Comparison of ENCODE assay signal across 21 cellular contexts in the genomic region with DNA sequence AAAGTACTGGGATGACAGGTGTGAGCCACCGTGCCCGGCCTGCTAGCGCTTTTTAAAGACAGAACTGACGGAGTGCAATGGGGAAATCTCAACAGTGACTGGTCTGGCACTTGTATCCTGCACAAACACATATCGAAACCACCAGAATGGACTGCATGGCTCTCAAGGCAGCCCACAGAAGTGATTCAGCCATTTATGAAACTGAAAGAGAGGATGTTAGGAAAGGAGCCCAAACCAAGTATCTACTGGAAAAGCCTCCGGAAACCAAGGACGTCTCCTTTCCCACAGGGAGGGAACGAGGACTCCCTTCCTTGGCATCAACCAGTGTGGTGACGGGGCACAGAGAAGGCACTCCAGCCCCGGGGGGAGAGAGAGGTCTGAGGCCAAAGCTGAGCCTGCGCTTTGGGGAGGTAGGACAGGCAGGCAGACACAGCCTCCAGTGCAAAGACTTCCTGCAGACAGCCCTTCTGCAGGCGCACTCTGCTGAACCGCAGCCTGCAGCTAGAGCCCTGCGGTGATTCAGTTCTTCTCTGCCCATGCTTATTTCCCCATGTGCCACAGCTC. TPM values are rescaled to one million over a fixed set of nuclear protein-coding genes. Genes with fewer than 3 reads are reported as not detected.
DNase-seq lines count a peak whose midpoint lies in the region; ATAC-seq and TF ChIP-seq lines count a peak whose summit lies in the region.
"Had no signal": no experiment of that assay in that cellular context is flagged by ENCODE, and none has a peak within 500 bp of the region (broad histone marks: within the 10 kb centered on the region; RNA-seq: fewer than 3 reads in every experiment).

No MANE protein-coding gene starts in this region.

- H3K9me3 ChIP-seq in MG63, result peaks cover 3% of the 10 kb centered on the region
- H3K9me3 ChIP-seq: uterus had no signal

- peaks cover 76% of the 10 kb centered on the region for H3K36me3 ChIP-seq in MG63
- H3K36me3 ChIP-seq: breast epithelium, uterus had no signal

- intact Hi-C loops in dorsolateral prefrontal cortex (cut with DNase I), result loop anchor here in 1 of 2 donors (10.0 kb wide), 1 partner anchor 542 kb away; the partner anchor contains the start of gene TMEM132C
- intact Hi-C loops in natural killer cell (cut with micrococcal nuclease), result no loop called here

- peak overlapping the region in 52 of 59 donors; percentile 0 to 86 (median 57) for H3K27ac ChIP-seq in dorsolateral prefrontal cortex
- H3K27ac ChIP-seq: breast epithelium, SK-N-MC, uterus had no signal

- peaks cover 42% of the 10 kb centered on the region for H3K36me3 Mint-ChIP-seq in natural killer cell

- H3K4me1 Mint-ChIP-seq in natural killer cell, result peaks cover 46 to 51% of the 10 kb centered on the region in 2 donors

- DNase-seq in AG09309 (ENCODE audit: low read depth) (peak; percentile 71), MG63 (peak; percentile 77), dorsolateral prefrontal cortex (peak in 4 of 10 donors; percentile 22 to 62 (median 53)), natural killer cell (no peak), NCI-H1694 treated with DMSO at 0.1 percent for 48 hours (lab: John Stamatoyannopoulos, UW) (no peak)
- DNase-seq in stimulated activated naive CD4-positive, alpha-beta T cell (lab: John Stamatoyannopoulos, UW), result no peak
- DNase-seq: activated CD4-positive, alpha-beta T cell treated with anti-CD3 and anti-CD28 coated beads, Interleukin-2, amount 10 ng/mL, durations not matched to agents 24 days and 14 days; effector memory CD4-positive, alpha-beta T cell; H9; IMR-90; NCI-H1092; NCI-H226; stimulated activated naive B cell treated with anti-CD40 and anti-IgM and Interleukin-4, amounts not matched to agents 10 μg/mL and 1 μg/mL and 100 μg/mL, for 72 hours; uterus had no signal

- no peaks in the 10 kb centered on the region for H3K9me3 Mint-ChIP-seq in natural killer cell
- H3K9me3 Mint-ChIP-seq: activated CD4-positive, alpha-beta T cell treated with anti-CD3 and anti-CD28 coated beads, Interleukin-2, amount 10 ng/mL, durations not matched to agents 24 days and 14 days; activated naive CD4-positive, alpha-beta T cell treated with anti-CD3 and anti-CD28 coated beads, Interleukin-2, amount 50 U/mL, for 24 hours; H9; stimulated activated naive B cell treated with anti-CD40 and anti-IgM and Interleukin-4, amounts not matched to agents 10 μg/mL and 1 μg/mL and 100 μg/mL, for 72 hours had no signal

- peak overlapping the region; percentile 45 for H3K4me3 Mint-ChIP-seq in natural killer cell
- H3K4me3 Mint-ChIP-seq: activated CD4-positive, alpha-beta T cell treated with anti-CD3 and anti-CD28 coated beads, Interleukin-2, amount 10 ng/mL, durations not matched to agents 24 days and 14 days; activated naive CD4-positive, alpha-beta T cell treated with anti-CD3 and anti-CD28 coated beads, Interleukin-2, amount 50 U/mL, for 24 hours; H9; stimulated activated naive B cell treated with anti-CD40 and anti-IgM and Interleukin-4, amounts not matched to agents 10 μg/mL and 1 μg/mL and 100 μg/mL, for 72 hours had no signal

- ATAC-seq in natural killer cell, result no peak
- ATAC-seq in HG03354 (IDR thresholded peaks at IDR 0.05; ENCODE audit: poor library complexity, severe bottlenecking, unreplicated experiment), result no peak
- ATAC-seq in HG02759 (IDR thresholded peaks at IDR 0.05; ENCODE audit: unreplicated experiment), result no peak
- ATAC-seq: stimulated activated naive B cell treated with anti-CD40 and anti-IgM and Interleukin-4, amounts not matched to agents 10 μg/mL and 1 μg/mL and 100 μg/mL, for 72 hours had no signal

- H3K27me3 ChIP-seq in MG63 (no peaks in the 10 kb centered on the region), dorsolateral prefrontal cortex (no peaks in the 10 kb centered on the region)
- H3K27me3 ChIP-seq: breast epithelium, uterus had no signal

- TF ChIP-seq CTCF in AG09309 (IDR thresholded peaks at IDR 0.05; ENCODE audit: control insufficient read depth, insufficient read depth, low read depth, low read length, missing control alignments), result no peak
- TF ChIP-seq CTCF in dorsolateral prefrontal cortex (IDR thresholded peaks at IDR 0.05 in 54 of 56, conservative IDR thresholded peaks at IDR 0.05 in 2 of 56; ENCODE audit: low read depth in 1 of 56, partially characterized antibody in 56 of 56), result no peak
- TF ChIP-seq CTCF in natural killer cell (IDR thresholded peaks at IDR 0.05), result no peak

- H3K27me3 Mint-ChIP-seq in natural killer cell (ENCODE audit: low read depth in 2 of 2), result no peaks in the 10 kb centered on the region
- H3K27me3 Mint-ChIP-seq: activated CD4-positive, alpha-beta T cell treated with anti-CD3 and anti-CD28 coated beads, Interleukin-2, amount 10 ng/mL, durations not matched to agents 24 days and 14 days; activated naive CD4-positive, alpha-beta T cell treated with anti-CD3 and anti-CD28 coated beads, Interleukin-2, amount 50 U/mL, for 24 hours; stimulated activated naive B cell treated with anti-CD40 and anti-IgM and Interleukin-4, amounts not matched to agents 10 μg/mL and 1 μg/mL and 100 μg/mL, for 72 hours had no signal

- H3K4me3 ChIP-seq in AG09309 (ENCODE audit: control insufficient read depth, low read depth, low read length) (peak overlapping the region; percentile 32), MG63 (no peak overlapping the region), dorsolateral prefrontal cortex (peak overlapping the region in 1 of 59 donors; percentile 14)
- H3K4me3 ChIP-seq: breast epithelium, SK-N-MC, smooth muscle cell, uterus had no signal

- H3K27ac Mint-ChIP-seq in natural killer cell, result peak overlapping the region; percentile 99
- H3K27ac Mint-ChIP-seq: activated CD4-positive, alpha-beta T cell treated with anti-CD3 and anti-CD28 coated beads, Interleukin-2, amount 10 ng/mL, durations not matched to agents 24 days and 14 days; activated naive CD4-positive, alpha-beta T cell treated with anti-CD3 and anti-CD28 coated beads, Interleukin-2, amount 50 U/mL, for 24 hours; stimulated activated naive B cell treated with anti-CD40 and anti-IgM and Interleukin-4, amounts not matched to agents 10 μg/mL and 1 μg/mL and 100 μg/mL, for 72 hours had no signal

RNA-seq across cellular contexts. Expression of gene SLC15A4, which starts 16.5 kb away (rescaled TPM):
- total RNA-seq in MG63 (2014; rRNA removed; shearing (Covaris generic); ENCODE audit: low replicate concordance), result 20.9 and 26.9 TPM in 2 replicates
- total RNA-seq in dorsolateral prefrontal cortex (10 to 100 TPM; 19.4 to 39.0 (median 27.8) TPM), natural killer cell (100 to 1,000 TPM; 176 to 306 (median 250) TPM)

RNA-seq across cellular contexts. Expression of gene GLT1D1, which starts 46.0 kb away (rescaled TPM):
- 0.39 and 4.2 TPM in 2 replicates for total RNA-seq in MG63 (2014; rRNA removed; shearing (Covaris generic); ENCODE audit: low replicate concordance)
- 10 to 100 TPM in 119 of 120 experiments, 1 to 10 TPM in 1; 10.0 to 50.2 (median 31.8) TPM for total RNA-seq in dorsolateral prefrontal cortex
- 1 to 10 TPM in 2 of 3 donors, under 1 TPM in 1; 0.33 to 3.2 (median 2.6) TPM for total RNA-seq in natural killer cell
- total RNA-seq: A673, IMR-90 had no signal

Comparison
In these comparisons a context has a peak if more than half of its experiments do, and no peak if none do; other contexts are left out.
1. DNase-seq: peak in AG09309 (single experiment) and MG63 (single experiment); none in natural killer cell (single experiment), NCI-H1694 treated with DMSO at 0.1 percent for 48 hours (single experiment) and stimulated activated naive CD4-positive, alpha-beta T cell (0 of 6).